ENCODE assay signal across 1 cellular context in the genomic region with DNA sequence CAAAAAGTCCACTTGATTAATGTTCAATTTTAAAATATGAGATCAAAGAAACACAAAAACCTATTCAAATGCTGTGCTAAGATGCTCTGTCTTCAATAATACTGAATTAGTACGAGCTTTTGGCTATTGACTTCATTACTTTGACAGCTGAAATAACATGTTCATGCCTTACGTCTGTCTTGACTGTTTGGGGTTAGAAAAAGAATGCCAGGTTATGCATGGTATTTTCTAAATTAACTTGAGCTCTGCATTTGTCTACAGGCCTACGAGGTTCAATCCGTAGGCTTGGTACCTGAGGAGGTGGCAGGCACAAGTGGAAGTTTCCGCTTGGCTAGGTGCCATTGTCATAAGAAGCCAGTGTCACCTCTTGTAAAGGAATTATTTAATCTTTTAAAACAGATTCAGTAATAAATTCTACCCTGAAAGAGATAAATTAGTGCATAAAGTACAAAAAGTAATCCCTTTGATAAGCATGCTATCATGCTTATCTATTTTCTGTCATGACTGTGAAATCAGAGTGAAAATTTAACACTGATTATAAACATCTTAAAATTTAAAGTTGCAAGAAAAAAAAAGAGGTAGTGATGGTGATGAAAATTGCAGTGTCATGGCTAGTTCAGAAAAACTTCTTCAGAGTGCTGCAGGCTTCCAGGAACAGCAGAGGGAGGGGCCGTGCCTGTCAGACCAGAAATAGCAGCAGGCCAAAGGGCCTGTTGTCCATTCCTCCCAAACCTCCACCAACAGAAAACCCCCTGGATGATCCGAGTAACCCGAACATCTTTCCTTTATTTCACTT.
TF ChIP-seq lines count a peak whose summit lies in the region.

No MANE protein-coding gene starts in this region.

TF ChIP-seq in K562, 482 proteins besides CTCF, POLR2A, EP300 and RAD21 (continued from another document and continues in another):
- TF ChIP-seq, protein P1, sequence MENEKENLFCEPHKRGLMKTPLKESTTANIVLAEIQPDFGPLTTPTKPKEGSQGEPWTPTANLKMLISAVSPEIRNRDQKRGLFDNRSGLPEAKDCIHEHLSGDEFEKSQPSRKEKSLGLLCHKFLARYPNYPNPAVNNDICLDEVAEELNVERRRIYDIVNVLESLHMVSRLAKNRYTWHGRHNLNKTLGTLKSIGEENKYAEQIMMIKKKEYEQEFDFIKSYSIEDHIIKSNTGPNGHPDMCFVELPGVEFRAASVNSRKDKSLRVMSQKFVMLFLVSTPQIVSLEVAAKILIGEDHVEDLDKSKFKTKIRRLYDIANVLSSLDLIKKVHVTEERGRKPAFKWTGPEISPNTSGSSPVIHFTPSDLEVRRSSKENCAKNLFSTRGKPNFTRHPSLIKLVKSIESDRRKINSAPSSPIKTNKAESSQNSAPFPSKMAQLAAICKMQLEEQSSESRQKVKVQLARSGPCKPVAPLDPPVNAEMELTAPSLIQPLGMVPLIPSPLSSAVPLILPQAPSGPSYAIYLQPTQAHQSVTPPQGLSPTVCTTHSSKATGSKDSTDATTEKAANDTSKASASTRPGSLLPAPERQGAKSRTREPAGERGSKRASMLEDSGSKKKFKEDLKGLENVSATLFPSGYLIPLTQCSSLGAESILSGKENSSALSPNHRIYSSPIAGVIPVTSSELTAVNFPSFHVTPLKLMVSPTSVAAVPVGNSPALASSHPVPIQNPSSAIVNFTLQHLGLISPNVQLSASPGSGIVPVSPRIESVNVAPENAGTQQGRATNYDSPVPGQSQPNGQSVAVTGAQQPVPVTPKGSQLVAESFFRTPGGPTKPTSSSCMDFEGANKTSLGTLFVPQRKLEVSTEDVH (IDR thresholded peaks at IDR 0.05; ENCODE audit: low read depth, partially characterized antibody), result no peak
- TF ChIP-seq RCOR1 (IDR thresholded peaks at IDR 0.05; ENCODE audit: borderline replicate concordance in 1 of 2, low read depth in 2 of 2, low read length in 2 of 2) (peak in 1 of 2 experiments; percentile 78; a peak in 2 of 4 replicates), ILK (tag; IDR thresholded peaks at IDR 0.05; ENCODE audit: borderline replicate concordance, low read depth) (no peak), IFI16 (CRISPR knock-in tag; IDR thresholded peaks at IDR 0.05) (no peak), NEUROD1 (IDR thresholded peaks at IDR 0.05; ENCODE audit: borderline replicate concordance, low read depth, low read length, partially characterized antibody) (no peak), NFE2L1 (tag; IDR thresholded peaks at IDR 0.05; ENCODE audit: borderline replicate concordance, low read depth) (peak; percentile 95), SRSF7 (optimal IDR thresholded peaks at IDR 0.05; ENCODE audit: low read depth, low read length) (no peak), PTRF (tag; IDR thresholded peaks at IDR 0.05) (no peak), TAF15 (IDR thresholded peaks at IDR 0.05; ENCODE audit: low read depth, low read length) (no peak), HDAC6 (IDR thresholded peaks at IDR 0.05; ENCODE audit: low read depth, low read length) (no peak), ELF4 (CRISPR knock-in tag; IDR thresholded peaks at IDR 0.05) (no peak), MEIS2 (IDR thresholded peaks at IDR 0.05; ENCODE audit: partially characterized antibody) (peak; percentile 27), SRSF1 (IDR thresholded peaks at IDR 0.05; ENCODE audit: low read depth, low read length) (no peak), TAF7 (tag; IDR thresholded peaks at IDR 0.05) (no peak), ZNF644 (tag; IDR thresholded peaks at IDR 0.05; ENCODE audit: low read depth) (no peak), ZC3H8 (IDR thresholded peaks at IDR 0.05) (no peak), THRAP3 (IDR thresholded peaks at IDR 0.05; ENCODE audit: borderline replicate concordance) (no peak), KAT8 (IDR thresholded peaks at IDR 0.05; ENCODE audit: low read depth) (no peak), POLR2H (tag; IDR thresholded peaks at IDR 0.05; ENCODE audit: low read depth) (no peak), GABPB2 (CRISPR knock-in tag; conservative IDR thresholded peaks at IDR 0.05) (no peak), NR2C2 (CRISPR knock-in tag; IDR thresholded peaks at IDR 0.05) (no peak), NR2C2 (tag; IDR thresholded peaks at IDR 0.05) (0 out of 2 replicates have a peak, but pooled peaks have one; percentile 35), TBL1XR1 (IDR thresholded peaks at IDR 0.05; ENCODE audit: low read length in 2 of 2) (no peak), ZNF121 (CRISPR knock-in tag; conservative IDR thresholded peaks at IDR 0.05) (no peak)
- TF ChIP-seq, protein P2, sequence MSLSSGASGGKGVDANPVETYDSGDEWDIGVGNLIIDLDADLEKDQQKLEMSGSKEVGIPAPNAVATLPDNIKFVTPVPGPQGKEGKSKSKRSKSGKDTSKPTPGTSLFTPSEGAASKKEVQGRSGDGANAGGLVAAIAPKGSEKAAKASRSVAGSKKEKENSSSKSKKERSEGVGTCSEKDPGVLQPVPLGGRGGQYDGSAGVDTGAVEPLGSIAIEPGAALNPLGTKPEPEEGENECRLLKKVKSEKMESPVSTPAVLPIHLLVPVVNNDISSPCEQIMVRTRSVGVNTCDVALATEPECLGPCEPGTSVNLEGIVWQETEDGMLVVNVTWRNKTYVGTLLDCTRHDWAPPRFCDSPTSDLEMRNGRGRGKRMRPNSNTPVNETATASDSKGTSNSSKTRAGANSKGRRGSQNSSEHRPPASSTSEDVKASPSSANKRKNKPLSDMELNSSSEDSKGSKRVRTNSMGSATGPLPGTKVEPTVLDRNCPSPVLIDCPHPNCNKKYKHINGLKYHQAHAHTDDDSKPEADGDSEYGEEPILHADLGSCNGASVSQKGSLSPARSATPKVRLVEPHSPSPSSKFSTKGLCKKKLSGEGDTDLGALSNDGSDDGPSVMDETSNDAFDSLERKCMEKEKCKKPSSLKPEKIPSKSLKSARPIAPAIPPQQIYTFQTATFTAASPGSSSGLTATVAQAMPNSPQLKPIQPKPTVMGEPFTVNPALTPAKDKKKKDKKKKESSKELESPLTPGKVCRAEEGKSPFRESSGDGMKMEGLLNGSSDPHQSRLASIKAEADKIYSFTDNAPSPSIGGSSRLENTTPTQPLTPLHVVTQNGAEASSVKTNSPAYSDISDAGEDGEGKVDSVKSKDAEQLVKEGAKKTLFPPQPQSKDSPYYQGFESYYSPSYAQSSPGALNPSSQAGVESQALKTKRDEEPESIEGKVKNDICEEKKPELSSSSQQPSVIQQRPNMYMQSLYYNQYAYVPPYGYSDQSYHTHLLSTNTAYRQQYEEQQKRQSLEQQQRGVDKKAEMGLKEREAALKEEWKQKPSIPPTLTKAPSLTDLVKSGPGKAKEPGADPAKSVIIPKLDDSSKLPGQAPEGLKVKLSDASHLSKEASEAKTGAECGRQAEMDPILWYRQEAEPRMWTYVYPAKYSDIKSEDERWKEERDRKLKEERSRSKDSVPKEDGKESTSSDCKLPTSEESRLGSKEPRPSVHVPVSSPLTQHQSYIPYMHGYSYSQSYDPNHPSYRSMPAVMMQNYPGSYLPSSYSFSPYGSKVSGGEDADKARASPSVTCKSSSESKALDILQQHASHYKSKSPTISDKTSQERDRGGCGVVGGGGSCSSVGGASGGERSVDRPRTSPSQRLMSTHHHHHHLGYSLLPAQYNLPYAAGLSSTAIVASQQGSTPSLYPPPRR (CRISPR knock-in tag; IDR thresholded peaks at IDR 0.05; ENCODE audit: borderline replicate concordance), result no peak
- TF ChIP-seq, protein P3, sequence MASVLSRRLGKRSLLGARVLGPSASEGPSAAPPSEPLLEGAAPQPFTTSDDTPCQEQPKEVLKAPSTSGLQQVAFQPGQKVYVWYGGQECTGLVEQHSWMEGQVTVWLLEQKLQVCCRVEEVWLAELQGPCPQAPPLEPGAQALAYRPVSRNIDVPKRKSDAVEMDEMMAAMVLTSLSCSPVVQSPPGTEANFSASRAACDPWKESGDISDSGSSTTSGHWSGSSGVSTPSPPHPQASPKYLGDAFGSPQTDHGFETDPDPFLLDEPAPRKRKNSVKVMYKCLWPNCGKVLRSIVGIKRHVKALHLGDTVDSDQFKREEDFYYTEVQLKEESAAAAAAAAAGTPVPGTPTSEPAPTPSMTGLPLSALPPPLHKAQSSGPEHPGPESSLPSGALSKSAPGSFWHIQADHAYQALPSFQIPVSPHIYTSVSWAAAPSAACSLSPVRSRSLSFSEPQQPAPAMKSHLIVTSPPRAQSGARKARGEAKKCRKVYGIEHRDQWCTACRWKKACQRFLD (CRISPR knock-in tag; IDR thresholded peaks at IDR 0.05), result no peak
- TF ChIP-seq, protein P4, sequence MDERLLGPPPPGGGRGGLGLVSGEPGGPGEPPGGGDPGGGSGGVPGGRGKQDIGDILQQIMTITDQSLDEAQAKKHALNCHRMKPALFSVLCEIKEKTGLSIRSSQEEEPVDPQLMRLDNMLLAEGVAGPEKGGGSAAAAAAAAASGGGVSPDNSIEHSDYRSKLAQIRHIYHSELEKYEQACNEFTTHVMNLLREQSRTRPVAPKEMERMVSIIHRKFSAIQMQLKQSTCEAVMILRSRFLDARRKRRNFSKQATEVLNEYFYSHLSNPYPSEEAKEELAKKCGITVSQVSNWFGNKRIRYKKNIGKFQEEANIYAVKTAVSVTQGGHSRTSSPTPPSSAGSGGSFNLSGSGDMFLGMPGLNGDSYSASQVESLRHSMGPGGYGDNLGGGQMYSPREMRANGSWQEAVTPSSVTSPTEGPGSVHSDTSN (CRISPR knock-in tag; IDR thresholded peaks at IDR 0.05; ENCODE audit: low read depth), result no peak
- TF ChIP-seq, protein P4 (tag; conservative IDR thresholded peaks at IDR 0.05; ENCODE audit: low read depth), result peak; percentile 44; the same call in 1 of the 2 replicates
- TF ChIP-seq, protein P5, sequence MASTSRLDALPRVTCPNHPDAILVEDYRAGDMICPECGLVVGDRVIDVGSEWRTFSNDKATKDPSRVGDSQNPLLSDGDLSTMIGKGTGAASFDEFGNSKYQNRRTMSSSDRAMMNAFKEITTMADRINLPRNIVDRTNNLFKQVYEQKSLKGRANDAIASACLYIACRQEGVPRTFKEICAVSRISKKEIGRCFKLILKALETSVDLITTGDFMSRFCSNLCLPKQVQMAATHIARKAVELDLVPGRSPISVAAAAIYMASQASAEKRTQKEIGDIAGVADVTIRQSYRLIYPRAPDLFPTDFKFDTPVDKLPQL (IDR thresholded peaks at IDR 0.05; ENCODE audit: extremely low read depth, insufficient read length), result no peak
- TF ChIP-seq, protein P6, sequence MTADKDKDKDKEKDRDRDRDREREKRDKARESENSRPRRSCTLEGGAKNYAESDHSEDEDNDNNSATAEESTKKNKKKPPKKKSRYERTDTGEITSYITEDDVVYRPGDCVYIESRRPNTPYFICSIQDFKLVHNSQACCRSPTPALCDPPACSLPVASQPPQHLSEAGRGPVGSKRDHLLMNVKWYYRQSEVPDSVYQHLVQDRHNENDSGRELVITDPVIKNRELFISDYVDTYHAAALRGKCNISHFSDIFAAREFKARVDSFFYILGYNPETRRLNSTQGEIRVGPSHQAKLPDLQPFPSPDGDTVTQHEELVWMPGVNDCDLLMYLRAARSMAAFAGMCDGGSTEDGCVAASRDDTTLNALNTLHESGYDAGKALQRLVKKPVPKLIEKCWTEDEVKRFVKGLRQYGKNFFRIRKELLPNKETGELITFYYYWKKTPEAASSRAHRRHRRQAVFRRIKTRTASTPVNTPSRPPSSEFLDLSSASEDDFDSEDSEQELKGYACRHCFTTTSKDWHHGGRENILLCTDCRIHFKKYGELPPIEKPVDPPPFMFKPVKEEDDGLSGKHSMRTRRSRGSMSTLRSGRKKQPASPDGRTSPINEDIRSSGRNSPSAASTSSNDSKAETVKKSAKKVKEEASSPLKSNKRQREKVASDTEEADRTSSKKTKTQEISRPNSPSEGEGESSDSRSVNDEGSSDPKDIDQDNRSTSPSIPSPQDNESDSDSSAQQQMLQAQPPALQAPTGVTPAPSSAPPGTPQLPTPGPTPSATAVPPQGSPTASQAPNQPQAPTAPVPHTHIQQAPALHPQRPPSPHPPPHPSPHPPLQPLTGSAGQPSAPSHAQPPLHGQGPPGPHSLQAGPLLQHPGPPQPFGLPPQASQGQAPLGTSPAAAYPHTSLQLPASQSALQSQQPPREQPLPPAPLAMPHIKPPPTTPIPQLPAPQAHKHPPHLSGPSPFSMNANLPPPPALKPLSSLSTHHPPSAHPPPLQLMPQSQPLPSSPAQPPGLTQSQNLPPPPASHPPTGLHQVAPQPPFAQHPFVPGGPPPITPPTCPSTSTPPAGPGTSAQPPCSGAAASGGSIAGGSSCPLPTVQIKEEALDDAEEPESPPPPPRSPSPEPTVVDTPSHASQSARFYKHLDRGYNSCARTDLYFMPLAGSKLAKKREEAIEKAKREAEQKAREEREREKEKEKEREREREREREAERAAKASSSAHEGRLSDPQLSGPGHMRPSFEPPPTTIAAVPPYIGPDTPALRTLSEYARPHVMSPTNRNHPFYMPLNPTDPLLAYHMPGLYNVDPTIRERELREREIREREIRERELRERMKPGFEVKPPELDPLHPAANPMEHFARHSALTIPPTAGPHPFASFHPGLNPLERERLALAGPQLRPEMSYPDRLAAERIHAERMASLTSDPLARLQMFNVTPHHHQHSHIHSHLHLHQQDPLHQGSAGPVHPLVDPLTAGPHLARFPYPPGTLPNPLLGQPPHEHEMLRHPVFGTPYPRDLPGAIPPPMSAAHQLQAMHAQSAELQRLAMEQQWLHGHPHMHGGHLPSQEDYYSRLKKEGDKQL (CRISPR knock-in tag; IDR thresholded peaks at IDR 0.05; ENCODE audit: borderline replicate concordance), result no peak
- TF ChIP-seq, protein P7, sequence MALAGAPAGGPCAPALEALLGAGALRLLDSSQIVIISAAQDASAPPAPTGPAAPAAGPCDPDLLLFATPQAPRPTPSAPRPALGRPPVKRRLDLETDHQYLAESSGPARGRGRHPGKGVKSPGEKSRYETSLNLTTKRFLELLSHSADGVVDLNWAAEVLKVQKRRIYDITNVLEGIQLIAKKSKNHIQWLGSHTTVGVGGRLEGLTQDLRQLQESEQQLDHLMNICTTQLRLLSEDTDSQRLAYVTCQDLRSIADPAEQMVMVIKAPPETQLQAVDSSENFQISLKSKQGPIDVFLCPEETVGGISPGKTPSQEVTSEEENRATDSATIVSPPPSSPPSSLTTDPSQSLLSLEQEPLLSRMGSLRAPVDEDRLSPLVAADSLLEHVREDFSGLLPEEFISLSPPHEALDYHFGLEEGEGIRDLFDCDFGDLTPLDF (CRISPR knock-in tag; IDR thresholded peaks at IDR 0.05), result no peak
- TF ChIP-seq, protein P8, sequence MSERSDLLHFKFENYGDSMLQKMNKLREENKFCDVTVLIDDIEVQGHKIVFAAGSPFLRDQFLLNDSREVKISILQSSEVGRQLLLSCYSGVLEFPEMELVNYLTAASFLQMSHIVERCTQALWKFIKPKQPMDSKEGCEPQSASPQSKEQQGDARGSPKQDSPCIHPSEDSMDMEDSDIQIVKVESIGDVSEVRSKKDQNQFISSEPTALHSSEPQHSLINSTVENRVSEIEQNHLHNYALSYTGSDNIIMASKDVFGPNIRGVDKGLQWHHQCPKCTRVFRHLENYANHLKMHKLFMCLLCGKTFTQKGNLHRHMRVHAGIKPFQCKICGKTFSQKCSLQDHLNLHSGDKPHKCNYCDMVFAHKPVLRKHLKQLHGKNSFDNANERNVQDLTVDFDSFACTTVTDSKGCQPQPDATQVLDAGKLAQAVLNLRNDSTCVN (CRISPR knock-in tag; IDR thresholded peaks at IDR 0.05), result no peak
- TF ChIP-seq, protein P9, sequence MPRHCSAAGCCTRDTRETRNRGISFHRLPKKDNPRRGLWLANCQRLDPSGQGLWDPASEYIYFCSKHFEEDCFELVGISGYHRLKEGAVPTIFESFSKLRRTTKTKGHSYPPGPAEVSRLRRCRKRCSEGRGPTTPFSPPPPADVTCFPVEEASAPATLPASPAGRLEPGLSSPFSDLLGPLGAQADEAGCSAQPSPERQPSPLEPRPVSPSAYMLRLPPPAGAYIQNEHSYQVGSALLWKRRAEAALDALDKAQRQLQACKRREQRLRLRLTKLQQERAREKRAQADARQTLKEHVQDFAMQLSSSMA (CRISPR knock-in tag; IDR thresholded peaks at IDR 0.05), result no peak
